2 cellular contexts compared by ENCODE assay signal in genomic region chr17:67421869-67422273, GRCh38.
TF ChIP-seq lines count a peak whose summit lies in the region.

No MANE protein-coding gene starts in this region.

TF ChIP-seq in HEK293, 187 proteins besides CTCF, POLR2A, EP300 and RAD21:
- no peak for TF ChIP-seq ZNF654 (tag by site-specific recombination; IDR thresholded peaks at IDR 0.05; ENCODE audit: low read depth)
- TF ChIP-seq ZNF629 (tag by site-specific recombination; IDR thresholded peaks at IDR 0.05) = peak; percentile 85
- TF ChIP-seq ZBTB21 (tag by site-specific recombination; IDR thresholded peaks at IDR 0.05) = peak; percentile 26; the same call in 1 of the 2 replicates
- 0 out of 2 replicates have a peak, but pooled peaks have one; percentile 22 for TF ChIP-seq BCL6B (tag by site-specific recombination; IDR thresholded peaks at IDR 0.05)
- TF ChIP-seq KLF9 (tag by site-specific recombination; IDR thresholded peaks at IDR 0.05; ENCODE audit: low read depth) = no peak
- TF ChIP-seq INSM2 (tag by site-specific recombination; IDR thresholded peaks at IDR 0.05) = peak; percentile 43; the same call in 1 of the 2 replicates
- peak; percentile 55; the same call in 1 of the 2 replicates for TF ChIP-seq ZNF184 (tag by site-specific recombination; IDR thresholded peaks at IDR 0.05)

TF ChIP-seq in GM12878, 131 proteins besides CTCF, POLR2A, EP300 and RAD21 (continued from another document):
- TF ChIP-seq ETV6 (conservative IDR thresholded peaks at IDR 0.05 in 1 of 2, IDR thresholded peaks at IDR 0.05 in 1 of 2; ENCODE audit: borderline replicate concordance in 1 of 2, low read depth in 1 of 2) = peak in 1 of 2 experiments; percentile 82; a peak in 2 of 4 replicates
- no peak for TF ChIP-seq IRF3 (IDR thresholded peaks at IDR 0.05)
- TF ChIP-seq BCL3 (IDR thresholded peaks at IDR 0.05; ENCODE audit: borderline replicate concordance, insufficient read depth, low read depth, low read length, poor library complexity, severe bottlenecking) = peak; percentile 72
- TF ChIP-seq NFIC (IDR thresholded peaks at IDR 0.05; ENCODE audit: low read depth, low read length) = peak; percentile 26; the same call in 1 of the 2 replicates
- TF ChIP-seq IKZF2 (IDR thresholded peaks at IDR 0.05) = peak; percentile 65 to 73
- peak; percentile 34; the same call in 1 of the 2 replicates for TF ChIP-seq ATF2 (IDR thresholded peaks at IDR 0.05; ENCODE audit: low read length)
- TF ChIP-seq RUNX3 (IDR thresholded peaks at IDR 0.05; ENCODE audit: low read length) = peak; percentile 86
- peak; percentile 61 for TF ChIP-seq JUNB (IDR thresholded peaks at IDR 0.05)
- 0 out of 2 replicates have a peak, but pooled peaks have one; percentile 23 for TF ChIP-seq IRF4 (IDR thresholded peaks at IDR 0.05; ENCODE audit: low read depth, low read length)
- TF ChIP-seq CREM (IDR thresholded peaks at IDR 0.05; ENCODE audit: low read depth) = peak; percentile 81
- no peak for TF ChIP-seq BRCA1 (IDR thresholded peaks at IDR 0.05; ENCODE audit: low read depth, low read length)
- TF ChIP-seq POU2F2 (IDR thresholded peaks at IDR 0.05; ENCODE audit: borderline replicate concordance, low read depth, low read length) = peak; percentile 50; the same call in 1 of the 3 replicates
- peak; percentile 79 for TF ChIP-seq CREB1 (IDR thresholded peaks at IDR 0.05; ENCODE audit: low read depth)
- TF ChIP-seq MEF2A (IDR thresholded peaks at IDR 0.05; ENCODE audit: insufficient read depth, low read depth, low read length) = 0 out of 2 replicates have a peak, but pooled peaks have one; percentile 4
- TF ChIP-seq RAD51 (IDR thresholded peaks at IDR 0.05) = no peak
- TF ChIP-seq JUND (IDR thresholded peaks at IDR 0.05; ENCODE audit: low read depth, low read length) = 0 out of 2 replicates have a peak, but pooled peaks have one; percentile 24
- no peak for TF ChIP-seq BCL11A (IDR thresholded peaks at IDR 0.05; ENCODE audit: low read depth, low read length)
- TF ChIP-seq EED (IDR thresholded peaks at IDR 0.05; ENCODE audit: low read depth) = peak; percentile 93
- TF ChIP-seq GABPA (IDR thresholded peaks at IDR 0.05; ENCODE audit: low read depth) = peak; percentile 44; the same call in 1 of the 2 replicates
